ENCODE assay signal across 7 cellular contexts in the genomic region with DNA sequence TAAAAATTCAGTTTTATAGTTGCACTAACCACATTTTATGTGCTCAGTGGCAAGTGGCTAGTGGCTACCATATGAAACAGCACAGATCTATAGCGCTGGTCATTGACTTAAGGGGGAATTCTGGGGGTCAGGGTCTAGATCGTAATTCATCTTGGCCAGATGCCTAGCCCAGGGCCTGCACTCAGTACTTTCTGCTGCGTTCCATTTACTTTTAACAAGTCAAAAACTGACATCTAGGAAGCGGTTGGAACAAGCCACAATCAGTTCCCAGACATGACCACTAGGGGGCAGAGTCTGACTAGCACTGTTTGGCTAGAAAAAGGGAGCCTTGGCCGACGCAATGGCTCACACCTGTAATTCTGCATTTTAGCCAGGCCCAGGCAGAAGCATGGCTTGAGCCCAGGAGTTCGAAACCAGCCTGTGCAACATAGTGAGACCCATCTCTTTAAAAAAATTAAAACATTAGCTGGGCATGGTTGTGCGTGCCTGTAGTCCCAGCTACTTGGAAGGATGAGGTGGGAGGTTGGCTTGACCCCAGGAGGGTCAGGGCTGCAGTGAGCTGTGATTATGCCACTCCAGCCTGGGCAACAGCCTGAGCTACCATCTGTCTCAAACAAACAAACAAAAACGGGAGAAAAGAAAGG. TPM values are rescaled to one million over a fixed set of nuclear protein-coding genes. Genes with fewer than 3 reads are reported as not detected.
DNase-seq lines count a peak whose midpoint lies in the region; ATAC-seq and TF ChIP-seq lines count a peak whose summit lies in the region.

No MANE protein-coding gene starts in this region.

- ATAC-seq in GM18498 (IDR thresholded peaks at IDR 0.05; ENCODE audit: unreplicated experiment), result peak; percentile 72
- ATAC-seq in HG03196 (IDR thresholded peaks at IDR 0.05; ENCODE audit: unreplicated experiment), result peak; percentile 74
- ATAC-seq in WTC11, result peak; percentile 89

- peak overlapping the region; percentile 8 for H3K27ac ChIP-seq in caudate nucleus (ENCODE audit: low read depth, low read length)

- H3K27me3 Mint-ChIP-seq in WTC11 (ENCODE audit: low read depth), result no peaks in the 10 kb centered on the region; the same call in 1 of the 2 replicates

- CTCF ChIA-PET in WTC11 (lab: Charles Lee), result interaction anchor here (0.5 to 2.6 kb wide), 12 partner anchors 8 to 94 kb away, joined by 3 to 22 read pairs (median 4); a partner anchor contains a TSS

- no peak overlapping the region for H3K27ac Mint-ChIP-seq in WTC11

- no peaks in the 10 kb centered on the region for H3K4me1 Mint-ChIP-seq in WTC11

- no peaks in the 10 kb centered on the region for H3K9me3 Mint-ChIP-seq in WTC11

- TF ChIP-seq CTCF in WTC11 (IDR thresholded peaks at IDR 0.05), result peak; percentile 98

- H3K4me3 Mint-ChIP-seq in WTC11, result no peak overlapping the region

- H3K36me3 Mint-ChIP-seq in WTC11, result no peaks in the 10 kb centered on the region

- DNase-seq in NCI-H345 (lab: John Stamatoyannopoulos, UW), result peak; percentile 79
- peak; percentile 93 for DNase-seq in WTC11 (ENCODE audit: low spot score)
- peak in 53 of 61 donors; percentile 26 to 86 (median 64) for DNase-seq in caudate nucleus (lab: John Stamatoyannopoulos, UW)
- peak; percentile 86 for DNase-seq in kidney tubule cell (ENCODE audit: low spot score)
- DNase-seq in stimulated activated CD4-positive, alpha-beta T cell treated with anti-CD3 and anti-CD28 coated beads, Interleukin-4, amount 100 ng/mL, for 1 hour, result peak; percentile 78

- POLR2A ChIA-PET in WTC11 (lab: Charles Lee), result no interaction called here

TF ChIP-seq in WTC11, 78 proteins besides CTCF, POLR2A, EP300 and RAD21:
- TF ChIP-seq ZNF121 (CRISPR knock-in tag; IDR thresholded peaks at IDR 0.05) (peak; percentile 98), ATF1 (CRISPR knock-in tag; IDR thresholded peaks at IDR 0.05) (no peak), ZNF232 (CRISPR knock-in tag; IDR thresholded peaks at IDR 0.05) (0 out of 2 replicates have a peak, but pooled peaks have one; percentile 54), SMAD4 (CRISPR knock-in tag; IDR thresholded peaks at IDR 0.05) (no peak), GABPB1 (CRISPR knock-in tag; IDR thresholded peaks at IDR 0.05) (peak; percentile 75)

RNA-seq across cellular contexts. Expression of a gene that starts 9.0 kb away (rescaled TPM):
- total RNA-seq in WTC11 (2021), result 23.5 to 30.1 TPM (median 26.5 TPM) in 3 replicates

RNA-seq across cellular contexts. Expression of a gene that starts 31.0 kb away (rescaled TPM):
- total RNA-seq in WTC11 (2021), result 45.0 to 49.8 TPM (median 45.8 TPM) in 3 replicates

RNA-seq across cellular contexts. Expression of a gene that starts 31.4 kb away (rescaled TPM):
- total RNA-seq in WTC11 (2021), result 113 to 125 TPM (median 115 TPM) in 3 replicates

RNA-seq across cellular contexts. Expression of a gene that starts 40.5 kb away (rescaled TPM):
- total RNA-seq in WTC11 (2021), result 0.20 to 0.39 TPM (median 0.25 TPM) in 3 replicates

RNA-seq across cellular contexts. Expression of a gene that starts 55.4 kb away (rescaled TPM):
- 0.25 to 0.26 TPM in 2 of 3 replicates, not detected in the other for total RNA-seq in WTC11 (2021)

Comparison
In these comparisons a context has a peak if more than half of its experiments do, and no peak if none do; other contexts are left out.
1. Peak in every context shown above with its lines: DNase-seq, ATAC-seq and H3K27ac ChIP-seq.